Comparison of ENCODE assay signal across 21 cellular contexts in genomic region chr18:47817017-47817911, GRCh38.
DNase-seq lines count a peak whose midpoint lies in the region; ATAC-seq and TF ChIP-seq lines count a peak whose summit lies in the region.
"Had no signal": no experiment of that assay in that cellular context is flagged by ENCODE, and none has a peak within 500 bp of the region (broad histone marks: within the 10 kb centered on the region; RNA-seq: fewer than 3 reads in every experiment).

No MANE protein-coding gene starts in this region.

- H3K4ac ChIP-seq in mesendoderm (ENCODE audit: low read depth, low read length): no peak overlapping the region

- TF ChIP-seq CTCF in tibial nerve (IDR thresholded peaks at IDR 0.05): no peak
- TF ChIP-seq CTCF in natural killer cell (IDR thresholded peaks at IDR 0.05): no peak

- H3K27ac ChIP-seq in mesendoderm (ENCODE audit: low read depth, low read length): no peak overlapping the region
- peak overlapping the region in 3 of 4 donors; percentile 11 to 21 (median 16) for H3K27ac ChIP-seq in tibial nerve
- H3K27ac ChIP-seq: body of pancreas, PC-9, VCaP had no signal

- no peak for ATAC-seq in natural killer cell
- ATAC-seq: activated T-cell treated with anti-CD3 and anti-CD28 coated beads, Interleukin-2, amount 50 U/mL, for 4 hours; body of pancreas; stimulated activated naive CD8-positive, alpha-beta T cell treated with anti-CD3 and anti-CD28 coated beads, Interleukin-15, amount 100 ng/mL, for 72 hours had no signal

- H2BK120ac ChIP-seq in mesendoderm (ENCODE audit: low read depth, low read length): no peak overlapping the region

- no peak overlapping the region for H2AK5ac ChIP-seq in mesendoderm (ENCODE audit: low read length)

- H2BK15ac ChIP-seq in mesendoderm (replicated peaks; ENCODE audit: low read depth): no peak overlapping the region

- no peaks in the 10 kb centered on the region for H3K27me3 Mint-ChIP-seq in natural killer cell (ENCODE audit: low read depth in 2 of 2)
- H3K27me3 Mint-ChIP-seq: activated CD4-positive, alpha-beta memory T cell treated with anti-CD3 and anti-CD28 coated beads for 36 hours; activated naive CD4-positive, alpha-beta T cell treated with anti-CD3 and anti-CD28 coated beads, Interleukin-2, amount 10 ng/mL, durations not matched to agents 7 days and 5 days; B cell; stimulated activated naive CD8-positive, alpha-beta T cell treated with anti-CD3 and anti-CD28 coated beads, Interleukin-15, amount 100 ng/mL, for 72 hours had no signal

- no peak overlapping the region for H3K9ac ChIP-seq in mesendoderm (ENCODE audit: low read length)

- no peaks in the 10 kb centered on the region for H3K9me3 Mint-ChIP-seq in natural killer cell
- H3K9me3 Mint-ChIP-seq: activated CD4-positive, alpha-beta memory T cell treated with anti-CD3 and anti-CD28 coated beads for 36 hours; activated naive CD4-positive, alpha-beta T cell treated with anti-CD3 and anti-CD28 coated beads, Interleukin-2, amount 10 ng/mL, durations not matched to agents 7 days and 5 days; activated T-cell treated with anti-CD3 and anti-CD28 coated beads, Interleukin-2, amount 50 U/mL, for 4 hours; T-helper 1 cell treated with Interleukin-12 subunit alpha and Interleukin-12 subunit beta and Interleukin-4 antibody, amounts not matched to agents 30 μg/mL and 1 μg/mL, for 36 hours had no signal

- no peak overlapping the region for H3K4me2 ChIP-seq in mesendoderm (ENCODE audit: low read length)
- H3K4me2 ChIP-seq: PC-9 had no signal

- H3K79me2 ChIP-seq in mesendoderm (ENCODE audit: control insufficient read depth, insufficient read depth, low read length): no peaks in the 10 kb centered on the region

- peak; percentile 11 for DNase-seq in M059J (ENCODE audit: low read depth)
- DNase-seq in fibroblast of peridontal ligament (ENCODE audit: extremely low read depth): peak; percentile 82
- peak; percentile 25 for DNase-seq in mesendoderm
- no peak for DNase-seq in tibial nerve (ENCODE audit: low spot score in 2 of 2)
- DNase-seq in natural killer cell: no peak
- no peak for DNase-seq in stimulated activated CD4-positive, alpha-beta T cell treated with anti-CD3 and anti-CD28 coated beads, Interleukin-2, amount 100 ng/mL, for 24 hours
- DNase-seq in SKM-1 treated with dmso at 0.1 percent for 144 hours (lab: John Stamatoyannopoulos, UW; ENCODE audit: unreplicated experiment): no peak
- no peak for DNase-seq in inferior parietal cortex (ENCODE audit: extremely low spot score)
- DNase-seq: activated CD4-positive, alpha-beta memory T cell treated with anti-CD3 and anti-CD28 coated beads for 36 hours; activated naive CD4-positive, alpha-beta T cell treated with anti-CD3 and anti-CD28 coated beads, Interleukin-2, amount 10 ng/mL, durations not matched to agents 7 days and 5 days; activated T-cell treated with anti-CD3 and anti-CD28 coated beads, Interleukin-2, amount 50 U/mL, for 4 hours; body of pancreas; GF-D8; NCI-H1436; NCI-H82; PC-9; retina; stimulated activated naive CD8-positive, alpha-beta T cell treated with anti-CD3 and anti-CD28 coated beads, Interleukin-15, amount 100 ng/mL, for 72 hours had no signal

- H4K5ac ChIP-seq in mesendoderm (ENCODE audit: low read length): no peak overlapping the region

- no CpG with 5 or more reads among the region's 10 CpGs for WGBS in mesendoderm (ENCODE audit: extremely low coverage, insufficient coverage, low lambda C conversion rate)
- WGBS in tibial nerve, 2 donors: 78 to 83% methylated on average over 10 of the region's 10 CpGs

- no peaks in the 10 kb centered on the region for H3K4me1 Mint-ChIP-seq in natural killer cell
- H3K4me1 Mint-ChIP-seq: activated naive CD4-positive, alpha-beta T cell treated with anti-CD3 and anti-CD28 coated beads, Interleukin-2, amount 10 ng/mL, durations not matched to agents 7 days and 5 days; B cell; stimulated activated naive CD8-positive, alpha-beta T cell treated with anti-CD3 and anti-CD28 coated beads, Interleukin-15, amount 100 ng/mL, for 72 hours had no signal

- no peaks in the 10 kb centered on the region for H3K36me3 Mint-ChIP-seq in natural killer cell
- H3K36me3 Mint-ChIP-seq: activated naive CD4-positive, alpha-beta T cell treated with anti-CD3 and anti-CD28 coated beads, Interleukin-2, amount 10 ng/mL, durations not matched to agents 7 days and 5 days had no signal

- intact Hi-C loops in natural killer cell (cut with micrococcal nuclease): no loop called here

- H3K23ac ChIP-seq in mesendoderm (ENCODE audit: low read length): no peak overlapping the region

- no peaks in the 10 kb centered on the region for H3K27me3 ChIP-seq in mesendoderm (ENCODE audit: insufficient read depth, low read length, poor library complexity)
- H3K27me3 ChIP-seq in tibial nerve: no peaks in the 10 kb centered on the region
- H3K27me3 ChIP-seq: body of pancreas had no signal

- TF ChIP-seq EP300 in tibial nerve (IDR thresholded peaks at IDR 0.05): no peak

- no peak overlapping the region for H2BK5ac ChIP-seq in mesendoderm (ENCODE audit: low read length)

- no peak overlapping the region for H3K56ac ChIP-seq in mesendoderm (ENCODE audit: low read length)

- H3K4me1 ChIP-seq in mesendoderm (ENCODE audit: control insufficient read depth, low read depth, low read length) (no peaks in the 10 kb centered on the region), tibial nerve (no peaks in the 10 kb centered on the region)

- H3K79me1 ChIP-seq in mesendoderm (ENCODE audit: low read length): no peaks in the 10 kb centered on the region

- no peak overlapping the region for H3K4me3 ChIP-seq in mesendoderm (ENCODE audit: low read length)
- H3K4me3 ChIP-seq in tibial nerve: peak overlapping the region in 2 of 4 donors; percentile 7 to 31
- H3K4me3 ChIP-seq: body of pancreas, PC-9 had no signal

- H3K36me3 ChIP-seq in mesendoderm (ENCODE audit: control insufficient read depth, insufficient read depth, low read length): no peaks in the 10 kb centered on the region
- H3K36me3 ChIP-seq in tibial nerve: no peaks in the 10 kb centered on the region

- H3K18ac ChIP-seq in mesendoderm (ENCODE audit: low read length): no peak overlapping the region

- H3K9me3 ChIP-seq in tibial nerve: no peaks in the 10 kb centered on the region
- H3K9me3 ChIP-seq: body of pancreas had no signal

- H3K4me3 Mint-ChIP-seq in natural killer cell: no peak overlapping the region
- H3K4me3 Mint-ChIP-seq: activated CD4-positive, alpha-beta memory T cell treated with anti-CD3 and anti-CD28 coated beads for 36 hours; activated naive CD4-positive, alpha-beta T cell treated with anti-CD3 and anti-CD28 coated beads, Interleukin-2, amount 10 ng/mL, durations not matched to agents 7 days and 5 days; activated T-cell treated with anti-CD3 and anti-CD28 coated beads, Interleukin-2, amount 50 U/mL, for 4 hours; B cell; stimulated activated naive CD8-positive, alpha-beta T cell treated with anti-CD3 and anti-CD28 coated beads, Interleukin-15, amount 100 ng/mL, for 72 hours; T-helper 1 cell treated with Interleukin-12 subunit alpha and Interleukin-12 subunit beta and Interleukin-4 antibody, amounts not matched to agents 30 μg/mL and 1 μg/mL, for 36 hours had no signal

- H4K8ac ChIP-seq in mesendoderm (ENCODE audit: low read depth, low read length): no peak overlapping the region

- H3K27ac Mint-ChIP-seq in natural killer cell: no peak overlapping the region
- H3K27ac Mint-ChIP-seq: activated CD4-positive, alpha-beta memory T cell treated with anti-CD3 and anti-CD28 coated beads for 36 hours; activated naive CD4-positive, alpha-beta T cell treated with anti-CD3 and anti-CD28 coated beads, Interleukin-2, amount 10 ng/mL, durations not matched to agents 7 days and 5 days; B cell; stimulated activated naive CD8-positive, alpha-beta T cell treated with anti-CD3 and anti-CD28 coated beads, Interleukin-15, amount 100 ng/mL, for 72 hours; T-helper 1 cell treated with Interleukin-12 subunit alpha and Interleukin-12 subunit beta and Interleukin-4 antibody, amounts not matched to agents 30 μg/mL and 1 μg/mL, for 36 hours had no signal

- no peak for TF ChIP-seq POLR2A in tibial nerve (IDR thresholded peaks at IDR 0.05)

Comparison
In these comparisons a context has a peak if more than half of its experiments do, and no peak if none do; other contexts are left out.
1. DNase-seq: peak in M059J (single experiment), fibroblast of peridontal ligament (single experiment) and mesendoderm (single experiment); none in tibial nerve (0 of 2), natural killer cell (single experiment), stimulated activated CD4-positive, alpha-beta T cell treated with anti-CD3 and anti-CD28 coated beads, Interleukin-2, amount 100 ng/mL, for 24 hours (0 of 2), SKM-1 treated with dmso at 0.1 percent for 144 hours (single experiment) and inferior parietal cortex (single experiment).